Comparison of ENCODE assay signal across 10 cellular contexts in genomic region chr14:53715390-53715730, GRCh38.
DNase-seq lines count a peak whose midpoint lies in the region; ATAC-seq, FAIRE-seq and TF ChIP-seq lines count a peak whose summit lies in the region.
"Had no signal": no experiment of that assay in that cellular context is flagged by ENCODE, and none has a peak within 500 bp of the region (broad histone marks: within the 10 kb centered on the region; RNA-seq: fewer than 3 reads in every experiment).

No MANE protein-coding gene starts in this region.

- H3K9me3 Mint-ChIP-seq in stimulated activated memory B cell treated with anti-CD40 and anti-IgM and Interleukin-4, amounts not matched to agents 10 μg/mL and 1 μg/mL and 100 μg/mL, for 72 hours, result no peaks in the 10 kb centered on the region

- H3K27me3 ChIP-seq in bronchial epithelial cell (ENCODE audit: control insufficient read depth, insufficient read depth, low read length) (no peaks in the 10 kb centered on the region), hepatocyte (no peaks in the 10 kb centered on the region), skeletal muscle satellite cell (ENCODE audit: control insufficient read depth, insufficient read depth, low read length) (peaks cover 7% of the 10 kb centered on the region)

- H3K9ac ChIP-seq in skeletal muscle satellite cell (ENCODE audit: low read depth, low read length), result no peak overlapping the region

- no peak overlapping the region for H3K4me3 Mint-ChIP-seq in stimulated activated memory B cell treated with anti-CD40 and anti-IgM and Interleukin-4, amounts not matched to agents 10 μg/mL and 1 μg/mL and 100 μg/mL, for 72 hours
- H3K4me3 Mint-ChIP-seq: memory B cell had no signal

- H3K27me3 Mint-ChIP-seq in stimulated activated memory B cell treated with anti-CD40 and anti-IgM and Interleukin-4, amounts not matched to agents 10 μg/mL and 1 μg/mL and 100 μg/mL, for 72 hours, result peaks cover 8% of the 10 kb centered on the region

- H3K36me3 Mint-ChIP-seq in stimulated activated memory B cell treated with anti-CD40 and anti-IgM and Interleukin-4, amounts not matched to agents 10 μg/mL and 1 μg/mL and 100 μg/mL, for 72 hours, result no peaks in the 10 kb centered on the region
- H3K36me3 Mint-ChIP-seq: memory B cell had no signal

- H3K4me1 Mint-ChIP-seq in stimulated activated memory B cell treated with anti-CD40 and anti-IgM and Interleukin-4, amounts not matched to agents 10 μg/mL and 1 μg/mL and 100 μg/mL, for 72 hours, result no peaks in the 10 kb centered on the region
- H3K4me1 Mint-ChIP-seq: memory B cell had no signal

- H3K27ac Mint-ChIP-seq in stimulated activated memory B cell treated with anti-CD40 and anti-IgM and Interleukin-4, amounts not matched to agents 10 μg/mL and 1 μg/mL and 100 μg/mL, for 72 hours, result no peak overlapping the region
- H3K27ac Mint-ChIP-seq: memory B cell had no signal

- DNase-seq in H4 (ENCODE audit: low spot score) (peak; percentile 60), bronchial epithelial cell (ENCODE audit: low read depth) (peak; percentile 72), hepatocyte (ENCODE audit: low spot score) (peak; percentile 26)

- WGBS in hepatocyte (ENCODE audit: low lambda C conversion rate, missing lambda C conversion rate), result 50% methylated on average over 1 of the region's 1 CpG

- H3K4me2 ChIP-seq in hepatocyte (peak overlapping the region; percentile 39), skeletal muscle satellite cell (ENCODE audit: low read length) (peak overlapping the region; percentile 65)

- peak overlapping the region; percentile 23 for H2AFZ ChIP-seq in hepatocyte

- TF ChIP-seq CTCF in bronchial epithelial cell (IDR thresholded peaks at IDR 0.05; ENCODE audit: insufficient read depth, low read length, severe bottlenecking) (no peak), hepatocyte (IDR thresholded peaks at IDR 0.05; ENCODE audit: poor library complexity) (no peak)

- no peak overlapping the region for H3K27ac ChIP-seq in hepatocyte

- no peaks in the 10 kb centered on the region for H4K20me1 ChIP-seq in hepatocyte (ENCODE audit: insufficient read depth, poor library complexity, severe bottlenecking)

- peak; percentile 80 for FAIRE-seq in bronchial epithelial cell (lab: Jason Lieb, UNC)
- FAIRE-seq: K562 had no signal

- no peak for ATAC-seq in stimulated activated memory B cell treated with anti-CD40 and anti-IgM and Interleukin-4, amounts not matched to agents 10 μg/mL and 1 μg/mL and 100 μg/mL, for 72 hours
- ATAC-seq in GM21576 (IDR thresholded peaks at IDR 0.05; ENCODE audit: unreplicated experiment), result no peak
- no peak for ATAC-seq in GM19395 (IDR thresholded peaks at IDR 0.05; ENCODE audit: unreplicated experiment)
- ATAC-seq in HG03439 (IDR thresholded peaks at IDR 0.05; ENCODE audit: unreplicated experiment), result no peak
- ATAC-seq: K562 had no signal

- H3K79me2 ChIP-seq in hepatocyte, result no peaks in the 10 kb centered on the region

- H3K36me3 ChIP-seq in bronchial epithelial cell (ENCODE audit: control insufficient read depth, insufficient read depth, low read length), result no peaks in the 10 kb centered on the region
- no peaks in the 10 kb centered on the region for H3K36me3 ChIP-seq in hepatocyte (replicated peaks; ENCODE audit: insufficient read depth, low read depth)
- no peaks in the 10 kb centered on the region for H3K36me3 ChIP-seq in skeletal muscle satellite cell (ENCODE audit: insufficient read depth, low read length)

- H3K4me3 ChIP-seq in bronchial epithelial cell (ENCODE audit: low read depth, low read length) (no peak overlapping the region), hepatocyte (no peak overlapping the region), skeletal muscle satellite cell (ENCODE audit: low read length) (no peak overlapping the region)
- H3K4me3 ChIP-seq: K562 had no signal

- no peaks in the 10 kb centered on the region for H3K9me3 ChIP-seq in hepatocyte (ENCODE audit: low read depth)
- H3K9me3 ChIP-seq in skeletal muscle satellite cell (replicated peaks; ENCODE audit: low read length), result no peaks in the 10 kb centered on the region

- no peaks in the 10 kb centered on the region for H3K9me2 ChIP-seq in hepatocyte (replicated peaks; ENCODE audit: insufficient read depth)

- no peaks in the 10 kb centered on the region for H3K4me1 ChIP-seq in hepatocyte (ENCODE audit: insufficient read depth)
- H3K4me1 ChIP-seq in skeletal muscle satellite cell (ENCODE audit: control insufficient read depth, insufficient read depth, low read length), result peaks cover 7% of the 10 kb centered on the region
